1 cellular context compared by ENCODE assay signal in the genomic region with DNA sequence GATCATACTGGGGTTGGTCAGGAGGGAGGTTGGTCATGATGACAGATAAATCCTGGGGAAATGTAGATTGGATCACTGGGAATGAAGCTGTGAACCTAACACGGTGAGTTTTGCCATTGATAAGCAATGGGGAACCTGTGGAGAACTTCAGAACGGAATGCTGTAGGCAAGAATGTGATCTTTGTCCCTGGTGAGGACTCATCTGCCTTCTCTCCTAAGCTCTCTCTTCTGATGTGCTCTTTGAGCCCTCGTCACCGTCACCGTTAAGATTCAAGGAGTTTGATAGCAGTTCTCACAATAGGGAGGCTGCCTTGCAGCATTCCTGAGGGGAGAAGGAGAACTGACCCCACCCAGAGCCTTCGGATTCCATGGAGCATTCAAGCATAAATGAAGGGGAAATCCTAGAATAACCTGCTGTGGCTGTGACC.
TF ChIP-seq lines count a peak whose summit lies in the region.

No MANE protein-coding gene starts in this region.

TF ChIP-seq in WTC11, 78 proteins besides CTCF, POLR2A, EP300 and RAD21 (continued from another document):
- TF ChIP-seq, protein P1, sequence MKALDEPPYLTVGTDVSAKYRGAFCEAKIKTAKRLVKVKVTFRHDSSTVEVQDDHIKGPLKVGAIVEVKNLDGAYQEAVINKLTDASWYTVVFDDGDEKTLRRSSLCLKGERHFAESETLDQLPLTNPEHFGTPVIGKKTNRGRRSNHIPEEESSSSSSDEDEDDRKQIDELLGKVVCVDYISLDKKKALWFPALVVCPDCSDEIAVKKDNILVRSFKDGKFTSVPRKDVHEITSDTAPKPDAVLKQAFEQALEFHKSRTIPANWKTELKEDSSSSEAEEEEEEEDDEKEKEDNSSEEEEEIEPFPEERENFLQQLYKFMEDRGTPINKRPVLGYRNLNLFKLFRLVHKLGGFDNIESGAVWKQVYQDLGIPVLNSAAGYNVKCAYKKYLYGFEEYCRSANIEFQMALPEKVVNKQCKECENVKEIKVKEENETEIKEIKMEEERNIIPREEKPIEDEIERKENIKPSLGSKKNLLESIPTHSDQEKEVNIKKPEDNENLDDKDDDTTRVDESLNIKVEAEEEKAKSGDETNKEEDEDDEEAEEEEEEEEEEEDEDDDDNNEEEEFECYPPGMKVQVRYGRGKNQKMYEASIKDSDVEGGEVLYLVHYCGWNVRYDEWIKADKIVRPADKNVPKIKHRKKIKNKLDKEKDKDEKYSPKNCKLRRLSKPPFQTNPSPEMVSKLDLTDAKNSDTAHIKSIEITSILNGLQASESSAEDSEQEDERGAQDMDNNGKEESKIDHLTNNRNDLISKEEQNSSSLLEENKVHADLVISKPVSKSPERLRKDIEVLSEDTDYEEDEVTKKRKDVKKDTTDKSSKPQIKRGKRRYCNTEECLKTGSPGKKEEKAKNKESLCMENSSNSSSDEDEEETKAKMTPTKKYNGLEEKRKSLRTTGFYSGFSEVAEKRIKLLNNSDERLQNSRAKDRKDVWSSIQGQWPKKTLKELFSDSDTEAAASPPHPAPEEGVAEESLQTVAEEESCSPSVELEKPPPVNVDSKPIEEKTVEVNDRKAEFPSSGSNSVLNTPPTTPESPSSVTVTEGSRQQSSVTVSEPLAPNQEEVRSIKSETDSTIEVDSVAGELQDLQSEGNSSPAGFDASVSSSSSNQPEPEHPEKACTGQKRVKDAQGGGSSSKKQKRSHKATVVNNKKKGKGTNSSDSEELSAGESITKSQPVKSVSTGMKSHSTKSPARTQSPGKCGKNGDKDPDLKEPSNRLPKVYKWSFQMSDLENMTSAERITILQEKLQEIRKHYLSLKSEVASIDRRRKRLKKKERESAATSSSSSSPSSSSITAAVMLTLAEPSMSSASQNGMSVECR (CRISPR knock-in tag; IDR thresholded peaks at IDR 0.05; ENCODE audit: borderline replicate concordance): no peak
